11 cellular contexts compared by ENCODE assay signal in the genomic region with DNA sequence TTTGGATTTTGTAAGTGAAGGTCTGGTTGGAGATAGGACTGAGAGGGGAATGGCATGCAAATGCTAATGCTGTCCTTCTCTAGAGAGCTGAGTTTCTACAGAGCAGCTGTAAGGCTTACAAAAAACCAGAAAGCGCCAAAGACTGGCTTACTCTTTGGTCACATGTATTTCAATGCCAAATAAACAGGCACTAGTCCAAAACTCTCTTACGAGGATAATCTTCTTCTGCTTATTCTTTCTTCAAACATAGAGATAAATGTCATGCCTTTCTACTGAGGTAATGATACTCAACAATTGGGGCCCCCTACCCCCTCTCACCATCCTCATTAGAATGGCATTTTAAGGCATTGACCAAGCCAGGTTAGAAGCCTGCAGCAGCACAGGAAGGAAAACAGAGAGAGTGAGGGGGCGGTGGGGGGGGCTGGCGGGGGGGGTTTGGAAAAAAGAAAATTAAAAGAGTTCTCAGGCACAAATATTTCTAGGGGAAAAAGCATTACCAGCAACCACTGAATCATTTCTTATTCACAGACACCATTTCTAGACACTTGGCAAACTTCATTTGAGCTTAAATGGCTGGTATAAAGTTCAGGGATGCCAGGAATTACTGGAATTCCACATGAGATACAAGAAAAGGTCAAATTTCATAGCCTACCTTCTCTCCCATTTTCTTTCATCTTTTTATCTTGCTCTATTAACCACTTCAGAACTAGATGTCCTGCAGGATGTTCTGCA. TPM values are rescaled to one million over a fixed set of nuclear protein-coding genes. Genes with fewer than 3 reads are reported as not detected.
A peak's percentile ranks its signal among the peaks of the same experiment; 100 is the strongest.
DNase-seq lines count a peak whose midpoint lies in the region; ATAC-seq and TF ChIP-seq lines count a peak whose summit lies in the region.
"Had no signal": no experiment of that assay in that cellular context is flagged by ENCODE, and none has a peak within 500 bp of the region (broad histone marks: within the 10 kb centered on the region; RNA-seq: fewer than 3 reads in every experiment).

No MANE protein-coding gene starts in this region.

- no peak overlapping the region for H2BK15ac ChIP-seq in H9 (ENCODE audit: low read depth, low read length)

- H3K27ac Mint-ChIP-seq in H9, result peak overlapping the region; percentile 52 to 99 (median 98)
- H3K27ac Mint-ChIP-seq: activated CD4-positive, alpha-beta T cell treated with anti-CD3 and anti-CD28 coated beads, Interleukin-2, amount 10 ng/mL, durations not matched to agents 7 days and 5 days had no signal

- H2BK12ac ChIP-seq in H9 (ENCODE audit: insufficient read length, low read depth, low read length), result no peak overlapping the region

- H3K4me1 Mint-ChIP-seq in H9, result peaks cover 61 to 64% of the 10 kb centered on the region in 2 experiments
- H3K4me1 Mint-ChIP-seq: activated CD4-positive, alpha-beta T cell treated with anti-CD3 and anti-CD28 coated beads, Interleukin-2, amount 10 ng/mL, durations not matched to agents 7 days and 5 days had no signal

- H4K91ac ChIP-seq in H9 (ENCODE audit: insufficient read length, low read depth, low read length), result no peak overlapping the region

- H2BK120ac ChIP-seq in H9 (ENCODE audit: low read depth, low read length, poor library complexity, severe bottlenecking), result no peak overlapping the region

- H2BK20ac ChIP-seq in H9 (ENCODE audit: low read depth, low read length, poor library complexity, severe bottlenecking), result no peak overlapping the region

- no peak overlapping the region for H2BK5ac ChIP-seq in H9 (ENCODE audit: insufficient read length, low read length)

- H3K79me1 ChIP-seq in H9 (ENCODE audit: insufficient read depth, low read depth, low read length, poor library complexity, severe bottlenecking), result no peaks in the 10 kb centered on the region

- H3K27me3 Mint-ChIP-seq in H9 (ENCODE audit: low read depth), result no peaks in the 10 kb centered on the region
- H3K27me3 Mint-ChIP-seq: activated CD4-positive, alpha-beta T cell treated with anti-CD3 and anti-CD28 coated beads, Interleukin-2, amount 10 ng/mL, durations not matched to agents 7 days and 5 days had no signal

- H2AFZ ChIP-seq in H9 (ENCODE audit: low read length), result no peak overlapping the region

- H3K4me1 ChIP-seq in H9 (ENCODE audit: insufficient read depth, low read length) (peaks cover 20% of the 10 kb centered on the region), body of pancreas (peaks cover 29% of the 10 kb centered on the region), iPS-18a (ENCODE audit: control insufficient read depth, low read depth, low read length) (peaks cover 53% of the 10 kb centered on the region)
- H3K4me1 ChIP-seq: foreskin keratinocyte had no signal

- H3K4me3 Mint-ChIP-seq in H9, result peak overlapping the region; percentile 25 to 68; a peak in 4 of 5 replicates
- H3K4me3 Mint-ChIP-seq: activated CD4-positive, alpha-beta T cell treated with anti-CD3 and anti-CD28 coated beads, Interleukin-2, amount 10 ng/mL, durations not matched to agents 7 days and 5 days had no signal

- H3K4me3 ChIP-seq in body of pancreas, result no peak overlapping the region
- H3K4me3 ChIP-seq in iPS-18a (ENCODE audit: low read length), result peak overlapping the region; percentile 46
- no peak overlapping the region for H3K4me3 ChIP-seq in skeletal muscle cell (ENCODE audit: low read depth, low read length)

- H3K36me3 Mint-ChIP-seq in H9 (ENCODE audit: insufficient read depth in 1 of 3, low read depth in 3 of 3), result peaks cover 45 to 55% (median 50%) of the 10 kb centered on the region in 3 experiments

- no peak overlapping the region for H4K5ac ChIP-seq in H9 (ENCODE audit: insufficient read length, low read depth, low read length)

- H3K9ac ChIP-seq in H9 (ENCODE audit: extremely low read depth, insufficient read length, low read length) (no peak overlapping the region), iPS-18a (ENCODE audit: low read length) (peak overlapping the region; percentile 38)

- H3K9me3 Mint-ChIP-seq in H9, result no peaks in the 10 kb centered on the region
- H3K9me3 Mint-ChIP-seq: activated CD4-positive, alpha-beta T cell treated with anti-CD3 and anti-CD28 coated beads, Interleukin-2, amount 10 ng/mL, durations not matched to agents 7 days and 5 days had no signal

- H4K20me1 ChIP-seq in H9 (ENCODE audit: control insufficient read depth, insufficient read depth, insufficient read length), result no peaks in the 10 kb centered on the region

- H4K8ac ChIP-seq in H9 (replicated peaks; ENCODE audit: insufficient read length, low read depth, low read length), result no peak overlapping the region

- H3K27ac ChIP-seq in H9 (ENCODE audit: insufficient read length, low read depth, low read length) (peak overlapping the region; percentile 96), body of pancreas (peak overlapping the region in 3 of 4 donors; percentile 30 to 76 (median 68)), iPS-18a (ENCODE audit: low read length) (peak overlapping the region; percentile 81)
- H3K27ac ChIP-seq: foreskin keratinocyte had no signal

- H3K9me3 ChIP-seq in H9 (ENCODE audit: control insufficient read depth, low read depth, low read length) (no peaks in the 10 kb centered on the region), body of pancreas (no peaks in the 10 kb centered on the region), iPS-18a (ENCODE audit: control insufficient read depth, low read depth, low read length) (no peaks in the 10 kb centered on the region)

- no peak for TF ChIP-seq POLR2A in body of pancreas (IDR thresholded peaks at IDR 0.05)

- TF ChIP-seq CTCF in H9 (conservative IDR thresholded peaks at IDR 0.05) (no peak), body of pancreas (IDR thresholded peaks at IDR 0.05) (no peak)

- no peak overlapping the region for H3K4ac ChIP-seq in H9 (ENCODE audit: low read depth, low read length)

- H3K27me3 ChIP-seq in H9 (ENCODE audit: insufficient read depth, low read length), result no peaks in the 10 kb centered on the region
- H3K27me3 ChIP-seq in body of pancreas, result no peaks in the 10 kb centered on the region
- H3K27me3 ChIP-seq in iPS-18a (ENCODE audit: control insufficient read depth, insufficient read depth, low read length), result no peaks in the 10 kb centered on the region
- H3K27me3 ChIP-seq: foreskin keratinocyte had no signal

- no peak overlapping the region for H3K23ac ChIP-seq in H9 (ENCODE audit: insufficient read length, low read depth, low read length)

- no peak overlapping the region for H3K14ac ChIP-seq in H9 (ENCODE audit: insufficient read depth, low read length)

- H3K36me3 ChIP-seq in body of pancreas (replicated peaks in 1 of 2; ENCODE audit: insufficient read depth in 1 of 2, low read depth in 2 of 2) (peaks cover 0 to 2% of the 10 kb centered on the region in 2 donors), iPS-18a (ENCODE audit: control insufficient read depth, low read depth, low read length) (peaks cover 54% of the 10 kb centered on the region)

- H3K79me2 ChIP-seq in H9 (ENCODE audit: insufficient read depth, low read length), result no peaks in the 10 kb centered on the region; the same call in 1 of the 2 replicates

- no peak overlapping the region for H3K18ac ChIP-seq in H9 (ENCODE audit: insufficient read length, low read depth, low read length)

- peak; percentile 55 for DNase-seq in H9
- DNase-seq in body of pancreas, result peak in 1 of 4 donors; percentile 34
- peak; percentile 85 for DNase-seq in skeletal muscle cell (ENCODE audit: low read depth)
- no peak for DNase-seq in retina
- no peak for DNase-seq in epidermal melanocyte (ENCODE audit: insufficient read length, low spot score)
- DNase-seq: activated CD4-positive, alpha-beta T cell treated with anti-CD3 and anti-CD28 coated beads, Interleukin-2, amount 10 ng/mL, durations not matched to agents 7 days and 5 days; NCI-H510A had no signal

- ATAC-seq in body of pancreas (peak; percentile 74), HG03108 (IDR thresholded peaks at IDR 0.05; ENCODE audit: unreplicated experiment) (no peak), HG02970 (IDR thresholded peaks at IDR 0.05; ENCODE audit: low FRiP score, unreplicated experiment) (no peak)
- ATAC-seq: foreskin keratinocyte had no signal

- intact Hi-C loops in body of pancreas (cut with DNase I), result no loop called here

- no CpG with 5 or more reads among the region's 4 CpGs for WGBS in H9 (ENCODE audit: extremely low coverage, insufficient read length, low lambda C conversion rate)
- WGBS in body of pancreas, 2 donors, result 29 to 49% methylated on average over 4 of the region's 4 CpGs

- H2AK5ac ChIP-seq in H9 (ENCODE audit: insufficient read length, low read length), result no peak overlapping the region

- no peaks in the 10 kb centered on the region for H3K23me2 ChIP-seq in H9 (ENCODE audit: insufficient read length, low read depth, low read length, poor library complexity, severe bottlenecking)

- H3T11ph ChIP-seq in H9 (ENCODE audit: low read length), result no peak overlapping the region

- H3K56ac ChIP-seq in H9 (ENCODE audit: insufficient read length, low read depth, low read length), result no peak overlapping the region

- peak overlapping the region; percentile 43 for H3K4me2 ChIP-seq in H9 (ENCODE audit: insufficient read depth, insufficient read length, low read length)

RNA-seq across cellular contexts. Expression of a gene that starts 34.0 kb away (rescaled TPM):
- total RNA-seq in H9 (2021), result 102 and 105 TPM in 2 replicates
- total RNA-seq in body of pancreas, result 100 to 1,000 TPM in 1 of 2 donors, 10 to 100 TPM in 1; 24.4 to 116 TPM

Comparison
In these comparisons a context has a peak if more than half of its experiments do, and no peak if none do; other contexts are left out.
1. DNase-seq: peak in H9 (single experiment) and skeletal muscle cell (single experiment); none in retina (single experiment) and epidermal melanocyte (single experiment).
2. Peak in every context shown above with its lines, with median percentiles within 50 percentile points of each other: H3K27ac ChIP-seq.